In genomic region chr12:7638764-7639570, GRCh38 we compare ENCODE assay signal across 8 cellular contexts. TPM values are rescaled to one million over a fixed set of nuclear protein-coding genes. Genes with fewer than 3 reads are reported as not detected.
A peak's percentile ranks its signal among the peaks of the same experiment; 100 is the strongest.
DNase-seq lines count a peak whose midpoint lies in the region; ATAC-seq, FAIRE-seq and TF ChIP-seq lines count a peak whose summit lies in the region.

No MANE protein-coding gene starts in this region.

- no peak for FAIRE-seq in bronchial epithelial cell (lab: Jason Lieb, UNC)

- DNase-seq in GM12865 (ENCODE audit: low read depth) = peak; percentile 85
- DNase-seq in NCI-H2171 (lab: John Stamatoyannopoulos, UW) = peak; percentile 100
- DNase-seq in WERI-Rb-1 = peak; percentile 73
- peak; percentile 50 for DNase-seq in bronchial epithelial cell (ENCODE audit: low read depth)
- DNase-seq in iris pigment epithelial cell (ENCODE audit: low read depth) = peak; percentile 78
- peak; percentile 51 to 84 (median 54) for DNase-seq in stimulated activated CD4-positive, alpha-beta T cell treated with anti-CD3 and anti-CD28 coated beads, Interleukin-12 subunit alpha, Interleukin-12 subunit beta, amount 100 ng/mL, for 48 hours (ENCODE audit: low read depth in 2 of 3, low spot score in 1 of 3)

- no peaks in the 10 kb centered on the region for H3K27me3 ChIP-seq in WERI-Rb-1 (ENCODE audit: insufficient read depth, low read depth, severe bottlenecking)
- H3K27me3 ChIP-seq in bronchial epithelial cell (ENCODE audit: control insufficient read depth, insufficient read depth, low read length) = no peaks in the 10 kb centered on the region

- ATAC-seq in HG03025 (IDR thresholded peaks at IDR 0.05; ENCODE audit: low FRiP score, unreplicated experiment) = peak; percentile 55
- ATAC-seq in HG03520 (IDR thresholded peaks at IDR 0.05; ENCODE audit: unreplicated experiment) = no peak

- peak; percentile 66 for TF ChIP-seq CTCF in GM12865 (IDR thresholded peaks at IDR 0.05; ENCODE audit: insufficient read depth, low read depth, low read length, missing control alignments)
- peak; percentile 62 for TF ChIP-seq CTCF in WERI-Rb-1 (IDR thresholded peaks at IDR 0.05; ENCODE audit: low read depth, low read length)
- peak; percentile 74 for TF ChIP-seq CTCF in bronchial epithelial cell (IDR thresholded peaks at IDR 0.05; ENCODE audit: insufficient read depth, low read length, severe bottlenecking)

- H3K36me3 ChIP-seq in WERI-Rb-1 (no peaks in the 10 kb centered on the region), bronchial epithelial cell (ENCODE audit: control insufficient read depth, insufficient read depth, low read length) (no peaks in the 10 kb centered on the region)

- H3K27ac ChIP-seq in WERI-Rb-1 = peak overlapping the region; percentile 55

- H3K9me3 ChIP-seq in WERI-Rb-1 (ENCODE audit: severe bottlenecking) = no peaks in the 10 kb centered on the region

- H3K4me3 ChIP-seq in GM12865 (ENCODE audit: low read depth, low read length) (no peak overlapping the region), WERI-Rb-1 (ENCODE audit: low read depth, low read length) (peak overlapping the region; percentile 48), bronchial epithelial cell (ENCODE audit: low read depth, low read length) (no peak overlapping the region)

RNA-seq across cellular contexts. Expression of gene APOBEC1, which starts 26.7 kb away (rescaled TPM):
- not detected in 2 replicates for total RNA-seq in bronchial epithelial cell

RNA-seq across cellular contexts. Expression of gene GDF3, which starts 56.6 kb away (rescaled TPM):
- not detected in 2 replicates for total RNA-seq in bronchial epithelial cell

Comparison
In these comparisons a context has a peak if more than half of its experiments do, and no peak if none do; other contexts are left out.
1. DNase-seq: peak in every context shown above with its lines; median percentile 100 in NCI-H2171; 85 in GM12865; 78 in iris pigment epithelial cell; 73 in WERI-Rb-1; 54 in stimulated activated CD4-positive, alpha-beta T cell treated with anti-CD3 and anti-CD28 coated beads, Interleukin-12 subunit alpha, Interleukin-12 subunit beta, amount 100 ng/mL, for 48 hours; 50 in bronchial epithelial cell.